ENCODE assay signal across 24 cellular contexts in genomic region chr10:5871596-5871995, GRCh38. TPM values are rescaled to one million over a fixed set of nuclear protein-coding genes. Genes with fewer than 3 reads are reported as not detected.
A peak's percentile ranks its signal among the peaks of the same experiment; 100 is the strongest.
DNase-seq lines count a peak whose midpoint lies in the region; ATAC-seq and TF ChIP-seq lines count a peak whose summit lies in the region.
"Had no signal": no experiment of that assay in that cellular context is flagged by ENCODE, and none has a peak within 500 bp of the region (broad histone marks: within the 10 kb centered on the region; RNA-seq: fewer than 3 reads in every experiment).

No MANE protein-coding gene starts in this region.

- no peak overlapping the region for H3K4me3 Mint-ChIP-seq in activated naive CD8-positive, alpha-beta T cell treated with anti-CD3 and anti-CD28 coated beads, Interleukin-2, amount 10 ng/mL, durations not matched to agents 7 days and 5 days
- H3K4me3 Mint-ChIP-seq in activated naive CD8-positive, alpha-beta T cell treated with anti-CD3 and anti-CD28 coated beads, Interleukin-2, amount 50 U/mL, for 24 hours: no peak overlapping the region
- H3K4me3 Mint-ChIP-seq in endodermal cell (no peak overlapping the region), naive B cell (peak overlapping the region in 1 of 8 donors; percentile 65)
- no peak overlapping the region for H3K4me3 Mint-ChIP-seq in stimulated activated naive B cell treated with anti-CD40 and anti-IgM and Interleukin-4, amounts not matched to agents 10 μg/mL and 1 μg/mL and 100 μg/mL, for 72 hours
- H3K4me3 Mint-ChIP-seq: activated CD4-positive, alpha-beta T cell treated with anti-CD3 and anti-CD28 coated beads for 36 hours; activated T-cell treated with anti-CD3 and anti-CD28 coated beads, Interleukin-2, amount 50 U/mL, for 4 hours had no signal

- POLR2A ChIA-PET in activated naive CD8-positive, alpha-beta T cell treated with anti-CD3 and anti-CD28 coated beads, Interleukin-2, amount 10 ng/mL, durations not matched to agents 7 days and 5 days (lab: Charles Lee): no interaction called here

- no peak for DNase-seq in activated naive CD8-positive, alpha-beta T cell treated with anti-CD3 and anti-CD28 coated beads, Interleukin-2, amount 10 ng/mL, durations not matched to agents 7 days and 5 days
- DNase-seq in activated naive CD8-positive, alpha-beta T cell treated with anti-CD3 and anti-CD28 coated beads, Interleukin-2, amount 50 U/mL, for 24 hours: no peak
- no peak for DNase-seq in endodermal cell
- no peak for DNase-seq in naive B cell
- no peak for DNase-seq in stimulated activated naive B cell treated with anti-CD40 and anti-IgM and Interleukin-4, amounts not matched to agents 10 μg/mL and 1 μg/mL and 100 μg/mL, for 72 hours
- no peak for DNase-seq in GDM1 (lab: John Stamatoyannopoulos, UW)
- DNase-seq in right cardiac atrium: no peak
- DNase-seq: activated CD4-positive, alpha-beta T cell treated with anti-CD3 and anti-CD28 coated beads for 36 hours; activated T-cell treated with anti-CD3 and anti-CD28 coated beads, Interleukin-2, amount 50 U/mL, for 4 hours; body of pancreas; cerebellar nuclear complex; DMS53; HCEC 1CT; KBM-7; mucosa of descending colon; NCI-H1105 treated with DMSO at 0.1 percent for 48 hours; NCI-H2081 treated with DMSO at 0.1 percent for 48 hours; NCI-H345; RPMI8226; T-helper 1 cell; transverse colon had no signal

- H3K9me3 Mint-ChIP-seq in activated naive CD8-positive, alpha-beta T cell treated with anti-CD3 and anti-CD28 coated beads, Interleukin-2, amount 10 ng/mL, durations not matched to agents 7 days and 5 days: peaks cover 2% of the 10 kb centered on the region
- no peaks in the 10 kb centered on the region for H3K9me3 Mint-ChIP-seq in activated naive CD8-positive, alpha-beta T cell treated with anti-CD3 and anti-CD28 coated beads, Interleukin-2, amount 50 U/mL, for 24 hours
- H3K9me3 Mint-ChIP-seq in endodermal cell (peaks cover 24% of the 10 kb centered on the region), naive B cell (no peaks in the 10 kb centered on the region)
- peaks cover 0 to 6% of the 10 kb centered on the region in 2 donors for H3K9me3 Mint-ChIP-seq in stimulated activated naive B cell treated with anti-CD40 and anti-IgM and Interleukin-4, amounts not matched to agents 10 μg/mL and 1 μg/mL and 100 μg/mL, for 72 hours

- intact Hi-C loops in right cardiac atrium (cut with DNase I): loop anchor here in 3 of 4 donors (10.0 kb wide), 2 partner anchors 57 to 187 kb away; partner anchors contain the start of genes TASOR2 (in 2 of the 3) and GDI2 (in 1 of the 3)

- H3K27ac Mint-ChIP-seq in activated naive CD8-positive, alpha-beta T cell treated with anti-CD3 and anti-CD28 coated beads, Interleukin-2, amount 10 ng/mL, durations not matched to agents 7 days and 5 days: peak overlapping the region; percentile 2
- H3K27ac Mint-ChIP-seq in activated naive CD8-positive, alpha-beta T cell treated with anti-CD3 and anti-CD28 coated beads, Interleukin-2, amount 50 U/mL, for 24 hours: no peak overlapping the region
- H3K27ac Mint-ChIP-seq in endodermal cell (peak overlapping the region; percentile 4), naive B cell (peak overlapping the region in 4 of 6 donors; percentile 12 to 64 (median 26))
- peak overlapping the region; percentile 84 for H3K27ac Mint-ChIP-seq in stimulated activated naive B cell treated with anti-CD40 and anti-IgM and Interleukin-4, amounts not matched to agents 10 μg/mL and 1 μg/mL and 100 μg/mL, for 72 hours
- H3K27ac Mint-ChIP-seq: activated CD4-positive, alpha-beta T cell treated with anti-CD3 and anti-CD28 coated beads for 36 hours had no signal

- H3K36me3 Mint-ChIP-seq in activated naive CD8-positive, alpha-beta T cell treated with anti-CD3 and anti-CD28 coated beads, Interleukin-2, amount 10 ng/mL, durations not matched to agents 7 days and 5 days: peaks cover 6% of the 10 kb centered on the region
- peaks cover 11% of the 10 kb centered on the region for H3K36me3 Mint-ChIP-seq in activated naive CD8-positive, alpha-beta T cell treated with anti-CD3 and anti-CD28 coated beads, Interleukin-2, amount 50 U/mL, for 24 hours (ENCODE audit: low read depth)
- H3K36me3 Mint-ChIP-seq in endodermal cell (ENCODE audit: low read depth) (peaks cover 27% of the 10 kb centered on the region), naive B cell (no peaks in the 10 kb centered on the region)
- peaks cover 36 to 49% of the 10 kb centered on the region in 2 donors for H3K36me3 Mint-ChIP-seq in stimulated activated naive B cell treated with anti-CD40 and anti-IgM and Interleukin-4, amounts not matched to agents 10 μg/mL and 1 μg/mL and 100 μg/mL, for 72 hours

- H3K4me1 ChIP-seq in endodermal cell (ENCODE audit: control insufficient read depth, insufficient read depth, low read length) (no peaks in the 10 kb centered on the region), right cardiac atrium (ENCODE audit: control insufficient read depth, insufficient read depth, low read length) (no peaks in the 10 kb centered on the region)
- H3K4me1 ChIP-seq: body of pancreas, prostate gland had no signal

- H3K27me3 Mint-ChIP-seq in activated naive CD8-positive, alpha-beta T cell treated with anti-CD3 and anti-CD28 coated beads, Interleukin-2, amount 10 ng/mL, durations not matched to agents 7 days and 5 days: no peaks in the 10 kb centered on the region
- H3K27me3 Mint-ChIP-seq in activated naive CD8-positive, alpha-beta T cell treated with anti-CD3 and anti-CD28 coated beads, Interleukin-2, amount 50 U/mL, for 24 hours: no peaks in the 10 kb centered on the region
- no peaks in the 10 kb centered on the region for H3K27me3 Mint-ChIP-seq in endodermal cell (ENCODE audit: insufficient read depth)
- H3K27me3 Mint-ChIP-seq in naive B cell: no peaks in the 10 kb centered on the region
- H3K27me3 Mint-ChIP-seq in stimulated activated naive B cell treated with anti-CD40 and anti-IgM and Interleukin-4, amounts not matched to agents 10 μg/mL and 1 μg/mL and 100 μg/mL, for 72 hours: no peaks in the 10 kb centered on the region
- H3K27me3 Mint-ChIP-seq: activated CD4-positive, alpha-beta T cell treated with anti-CD3 and anti-CD28 coated beads for 36 hours had no signal

- WGBS in endodermal cell (ENCODE audit: insufficient coverage in 1 of 2, insufficient read length in 1 of 2), 2 experiments: 81 to 90% methylated on average over 3 to 5 of the region's 5 CpGs
- 40% methylated on average over 5 of the region's 5 CpGs for WGBS in right cardiac atrium

- peaks cover 9% of the 10 kb centered on the region for H3K4me1 Mint-ChIP-seq in activated naive CD8-positive, alpha-beta T cell treated with anti-CD3 and anti-CD28 coated beads, Interleukin-2, amount 10 ng/mL, durations not matched to agents 7 days and 5 days
- H3K4me1 Mint-ChIP-seq in activated naive CD8-positive, alpha-beta T cell treated with anti-CD3 and anti-CD28 coated beads, Interleukin-2, amount 50 U/mL, for 24 hours: peaks cover 6% of the 10 kb centered on the region
- H3K4me1 Mint-ChIP-seq in endodermal cell (peaks cover 20% of the 10 kb centered on the region), naive B cell (peaks cover 41 to 49% (median 42%) of the 10 kb centered on the region in 3 donors)
- H3K4me1 Mint-ChIP-seq in stimulated activated naive B cell treated with anti-CD40 and anti-IgM and Interleukin-4, amounts not matched to agents 10 μg/mL and 1 μg/mL and 100 μg/mL, for 72 hours: peaks cover 30 to 51% of the 10 kb centered on the region in 2 donors

- TF ChIP-seq CTCF in endodermal cell (conservative IDR thresholded peaks at IDR 0.05): no peak

- H3K27ac ChIP-seq in endodermal cell (ENCODE audit: low read depth, low read length) (no peak overlapping the region), right cardiac atrium (ENCODE audit: low read length) (no peak overlapping the region)
- H3K27ac ChIP-seq: adrenal gland, body of pancreas, prostate gland, transverse colon had no signal

- H3K9me3 ChIP-seq in endodermal cell (ENCODE audit: control insufficient read depth, low read length): peaks cover 17% of the 10 kb centered on the region
- no peaks in the 10 kb centered on the region for H3K9me3 ChIP-seq in right cardiac atrium (ENCODE audit: control insufficient read depth, low read length)
- H3K9me3 ChIP-seq: adrenal gland, body of pancreas, mucosa of descending colon, prostate gland, transverse colon had no signal

- H3K4me3 ChIP-seq in endodermal cell (ENCODE audit: low read length) (no peak overlapping the region), right cardiac atrium (ENCODE audit: low read length) (no peak overlapping the region)
- H3K4me3 ChIP-seq: adrenal gland, body of pancreas, mucosa of descending colon, prostate gland, transverse colon had no signal

- peaks cover 14% of the 10 kb centered on the region for H3K36me3 ChIP-seq in endodermal cell (ENCODE audit: control insufficient read depth, insufficient read depth, low read length)
- H3K36me3 ChIP-seq: prostate gland had no signal

- ATAC-seq in activated naive CD8-positive, alpha-beta T cell treated with anti-CD3 and anti-CD28 coated beads, Interleukin-2, amount 10 ng/mL, durations not matched to agents 7 days and 5 days (ENCODE audit: low read depth): no peak
- ATAC-seq in activated naive CD8-positive, alpha-beta T cell treated with anti-CD3 and anti-CD28 coated beads, Interleukin-2, amount 50 U/mL, for 24 hours: no peak
- ATAC-seq in naive B cell (ENCODE audit: low read depth in 2 of 2): no peak
- no peak for ATAC-seq in stimulated activated naive B cell treated with anti-CD40 and anti-IgM and Interleukin-4, amounts not matched to agents 10 μg/mL and 1 μg/mL and 100 μg/mL, for 72 hours (replicated peaks)
- ATAC-seq in GM21515 (IDR thresholded peaks at IDR 0.05; ENCODE audit: unreplicated experiment): no peak
- no peak for ATAC-seq in right cardiac atrium
- ATAC-seq: activated CD4-positive, alpha-beta T cell treated with anti-CD3 and anti-CD28 coated beads for 36 hours; activated T-cell treated with anti-CD3 and anti-CD28 coated beads, Interleukin-2, amount 50 U/mL, for 4 hours; body of pancreas; mucosa of descending colon had no signal

- H3K27me3 ChIP-seq in endodermal cell (ENCODE audit: control insufficient read depth, insufficient read depth, low read length, poor library complexity, severe bottlenecking) (no peaks in the 10 kb centered on the region), right cardiac atrium (ENCODE audit: control insufficient read depth, insufficient read depth) (no peaks in the 10 kb centered on the region)
- H3K27me3 ChIP-seq: adrenal gland, body of pancreas, transverse colon had no signal

- no peak overlapping the region for H3K9ac ChIP-seq in endodermal cell (ENCODE audit: extremely low read depth, low read length, poor library complexity, severe bottlenecking)

RNA-seq across cellular contexts. Expression of gene ANKRD16, which starts 18.1 kb away (rescaled TPM):
- total RNA-seq in activated naive CD8-positive, alpha-beta T cell treated with anti-CD3 and anti-CD28 coated beads, Interleukin-2, amount 10 ng/mL, durations not matched to agents 7 days and 5 days: 1 to 10 TPM; 6.2 to 6.3 TPM
- total RNA-seq in endodermal cell: 10 to 100 TPM; 12.5 to 13.0 TPM
- 9.0 TPM for polyA plus RNA-seq in endodermal cell (2013, experiment 1 of 2)
- 9.4 TPM for polyA plus RNA-seq in endodermal cell (2013, experiment 2 of 2)
- polyA plus RNA-seq in naive B cell (ENCODE audit: low read depth in 6 of 6): 1 to 10 TPM; 4.0 to 7.5 (median 5.7) TPM
- 1 to 10 TPM; 3.6 to 4.3 (median 4.0) TPM for total RNA-seq in right cardiac atrium
- 2.6 TPM for polyA plus RNA-seq in right cardiac atrium

RNA-seq across cellular contexts. Expression of gene FBH1, which starts 18.4 kb away (rescaled TPM):
- 10 to 100 TPM; 71.6 to 72.9 TPM for total RNA-seq in activated naive CD8-positive, alpha-beta T cell treated with anti-CD3 and anti-CD28 coated beads, Interleukin-2, amount 10 ng/mL, durations not matched to agents 7 days and 5 days
- total RNA-seq in endodermal cell: 10 to 100 TPM; 61.1 to 71.6 TPM
- polyA plus RNA-seq in endodermal cell (2013, experiment 1 of 2): 43.3 TPM
- 42.8 TPM for polyA plus RNA-seq in endodermal cell (2013, experiment 2 of 2)
- polyA plus RNA-seq in naive B cell (ENCODE audit: low read depth in 6 of 6): 100 to 1,000 TPM in 2 of 6 donors, 10 to 100 TPM in 4; 93.4 to 123 (median 95.2) TPM
- total RNA-seq in right cardiac atrium: 10 to 100 TPM; 75.6 to 82.1 (median 77.4) TPM
- polyA plus RNA-seq in right cardiac atrium: 49.3 TPM

RNA-seq across cellular contexts. Expression of gene GDI2, which starts 58.4 kb away (rescaled TPM):
- total RNA-seq in activated naive CD8-positive, alpha-beta T cell treated with anti-CD3 and anti-CD28 coated beads, Interleukin-2, amount 10 ng/mL, durations not matched to agents 7 days and 5 days: 100 to 1,000 TPM; 187 to 194 TPM
- total RNA-seq in endodermal cell (100 to 1,000 TPM; 299 to 337 TPM), right cardiac atrium (100 to 1,000 TPM in 3 of 4 donors, 10 to 100 TPM in 1; 97.7 to 111 (median 105) TPM)
- polyA plus RNA-seq in endodermal cell (2013, experiment 1 of 2): 320 TPM
- polyA plus RNA-seq in endodermal cell (2013, experiment 2 of 2): 310 TPM
- polyA plus RNA-seq in naive B cell (ENCODE audit: low read depth in 6 of 6) (100 to 1,000 TPM; 380 to 482 (median 401) TPM), right cardiac atrium (47.5 TPM)
